ENCODE assay signal across 1 cellular context in the genomic region with DNA sequence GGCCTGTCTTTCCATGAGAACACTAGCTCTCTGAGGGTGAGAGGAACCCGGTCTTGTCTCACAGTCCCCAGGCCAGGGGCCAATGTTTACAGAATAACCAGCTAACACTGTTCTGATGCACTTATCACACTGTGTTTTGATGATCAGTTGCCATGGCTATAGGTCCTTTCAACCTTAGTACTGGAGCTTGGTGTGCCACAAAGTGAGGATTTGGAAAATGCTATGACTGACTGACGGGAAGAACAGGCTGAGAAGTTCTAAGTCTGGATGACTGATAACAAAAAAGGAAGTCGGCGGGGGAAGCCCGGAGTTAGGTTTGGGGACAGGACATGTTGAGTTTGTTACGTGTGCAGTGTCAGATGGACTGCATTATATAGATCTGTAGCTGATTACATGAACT.
TF ChIP-seq lines count a peak whose summit lies in the region.

No MANE protein-coding gene starts in this region.

TF ChIP-seq in GM12878, 131 proteins besides CTCF, POLR2A, EP300 and RAD21 (continued from another document and continues in another):
- no peak for TF ChIP-seq NR2C1 (IDR thresholded peaks at IDR 0.05)
- TF ChIP-seq HDAC2 (IDR thresholded peaks at IDR 0.05): no peak
- TF ChIP-seq, protein P1, sequence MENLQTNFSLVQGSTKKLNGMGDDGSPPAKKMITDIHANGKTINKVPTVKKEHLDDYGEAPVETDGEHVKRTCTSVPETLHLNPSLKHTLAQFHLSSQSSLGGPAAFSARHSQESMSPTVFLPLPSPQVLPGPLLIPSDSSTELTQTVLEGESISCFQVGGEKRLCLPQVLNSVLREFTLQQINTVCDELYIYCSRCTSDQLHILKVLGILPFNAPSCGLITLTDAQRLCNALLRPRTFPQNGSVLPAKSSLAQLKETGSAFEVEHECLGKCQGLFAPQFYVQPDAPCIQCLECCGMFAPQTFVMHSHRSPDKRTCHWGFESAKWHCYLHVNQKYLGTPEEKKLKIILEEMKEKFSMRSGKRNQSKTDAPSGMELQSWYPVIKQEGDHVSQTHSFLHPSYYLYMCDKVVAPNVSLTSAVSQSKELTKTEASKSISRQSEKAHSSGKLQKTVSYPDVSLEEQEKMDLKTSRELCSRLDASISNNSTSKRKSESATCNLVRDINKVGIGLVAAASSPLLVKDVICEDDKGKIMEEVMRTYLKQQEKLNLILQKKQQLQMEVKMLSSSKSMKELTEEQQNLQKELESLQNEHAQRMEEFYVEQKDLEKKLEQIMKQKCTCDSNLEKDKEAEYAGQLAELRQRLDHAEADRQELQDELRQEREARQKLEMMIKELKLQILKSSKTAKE (IDR thresholded peaks at IDR 0.05; ENCODE audit: low read depth, poor library complexity, severe bottlenecking): no peak
- TF ChIP-seq, protein P2, sequence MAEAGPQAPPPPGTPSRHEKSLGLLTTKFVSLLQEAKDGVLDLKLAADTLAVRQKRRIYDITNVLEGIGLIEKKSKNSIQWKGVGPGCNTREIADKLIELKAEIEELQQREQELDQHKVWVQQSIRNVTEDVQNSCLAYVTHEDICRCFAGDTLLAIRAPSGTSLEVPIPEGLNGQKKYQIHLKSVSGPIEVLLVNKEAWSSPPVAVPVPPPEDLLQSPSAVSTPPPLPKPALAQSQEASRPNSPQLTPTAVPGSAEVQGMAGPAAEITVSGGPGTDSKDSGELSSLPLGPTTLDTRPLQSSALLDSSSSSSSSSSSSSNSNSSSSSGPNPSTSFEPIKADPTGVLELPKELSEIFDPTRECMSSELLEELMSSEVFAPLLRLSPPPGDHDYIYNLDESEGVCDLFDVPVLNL (IDR thresholded peaks at IDR 0.05; ENCODE audit: low read depth, low read length): no peak
- no peak for TF ChIP-seq NRF1 (conservative IDR thresholded peaks at IDR 0.05; ENCODE audit: low read depth, low read length)
- no peak for TF ChIP-seq KLF5 (IDR thresholded peaks at IDR 0.05; ENCODE audit: partially characterized antibody)
- TF ChIP-seq RUNX3 (IDR thresholded peaks at IDR 0.05; ENCODE audit: low read length): peak; percentile 48
- TF ChIP-seq, protein P3, sequence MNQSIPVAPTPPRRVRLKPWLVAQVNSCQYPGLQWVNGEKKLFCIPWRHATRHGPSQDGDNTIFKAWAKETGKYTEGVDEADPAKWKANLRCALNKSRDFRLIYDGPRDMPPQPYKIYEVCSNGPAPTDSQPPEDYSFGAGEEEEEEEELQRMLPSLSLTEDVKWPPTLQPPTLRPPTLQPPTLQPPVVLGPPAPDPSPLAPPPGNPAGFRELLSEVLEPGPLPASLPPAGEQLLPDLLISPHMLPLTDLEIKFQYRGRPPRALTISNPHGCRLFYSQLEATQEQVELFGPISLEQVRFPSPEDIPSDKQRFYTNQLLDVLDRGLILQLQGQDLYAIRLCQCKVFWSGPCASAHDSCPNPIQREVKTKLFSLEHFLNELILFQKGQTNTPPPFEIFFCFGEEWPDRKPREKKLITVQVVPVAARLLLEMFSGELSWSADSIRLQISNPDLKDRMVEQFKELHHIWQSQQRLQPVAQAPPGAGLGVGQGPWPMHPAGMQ (IDR thresholded peaks at IDR 0.05; ENCODE audit: borderline replicate concordance): no peak
- no peak for TF ChIP-seq HDAC6 (IDR thresholded peaks at IDR 0.05; ENCODE audit: unreplicated experiment)
- no peak for TF ChIP-seq NFXL1 (IDR thresholded peaks at IDR 0.05; ENCODE audit: borderline replicate concordance)
- TF ChIP-seq, protein P4, sequence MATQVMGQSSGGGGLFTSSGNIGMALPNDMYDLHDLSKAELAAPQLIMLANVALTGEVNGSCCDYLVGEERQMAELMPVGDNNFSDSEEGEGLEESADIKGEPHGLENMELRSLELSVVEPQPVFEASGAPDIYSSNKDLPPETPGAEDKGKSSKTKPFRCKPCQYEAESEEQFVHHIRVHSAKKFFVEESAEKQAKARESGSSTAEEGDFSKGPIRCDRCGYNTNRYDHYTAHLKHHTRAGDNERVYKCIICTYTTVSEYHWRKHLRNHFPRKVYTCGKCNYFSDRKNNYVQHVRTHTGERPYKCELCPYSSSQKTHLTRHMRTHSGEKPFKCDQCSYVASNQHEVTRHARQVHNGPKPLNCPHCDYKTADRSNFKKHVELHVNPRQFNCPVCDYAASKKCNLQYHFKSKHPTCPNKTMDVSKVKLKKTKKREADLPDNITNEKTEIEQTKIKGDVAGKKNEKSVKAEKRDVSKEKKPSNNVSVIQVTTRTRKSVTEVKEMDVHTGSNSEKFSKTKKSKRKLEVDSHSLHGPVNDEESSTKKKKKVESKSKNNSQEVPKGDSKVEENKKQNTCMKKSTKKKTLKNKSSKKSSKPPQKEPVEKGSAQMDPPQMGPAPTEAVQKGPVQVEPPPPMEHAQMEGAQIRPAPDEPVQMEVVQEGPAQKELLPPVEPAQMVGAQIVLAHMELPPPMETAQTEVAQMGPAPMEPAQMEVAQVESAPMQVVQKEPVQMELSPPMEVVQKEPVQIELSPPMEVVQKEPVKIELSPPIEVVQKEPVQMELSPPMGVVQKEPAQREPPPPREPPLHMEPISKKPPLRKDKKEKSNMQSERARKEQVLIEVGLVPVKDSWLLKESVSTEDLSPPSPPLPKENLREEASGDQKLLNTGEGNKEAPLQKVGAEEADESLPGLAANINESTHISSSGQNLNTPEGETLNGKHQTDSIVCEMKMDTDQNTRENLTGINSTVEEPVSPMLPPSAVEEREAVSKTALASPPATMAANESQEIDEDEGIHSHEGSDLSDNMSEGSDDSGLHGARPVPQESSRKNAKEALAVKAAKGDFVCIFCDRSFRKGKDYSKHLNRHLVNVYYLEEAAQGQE (IDR thresholded peaks at IDR 0.05; ENCODE audit: low read depth, low read length): no peak
- peak; percentile 48; the same call in 1 of the 2 replicates for TF ChIP-seq CREM (IDR thresholded peaks at IDR 0.05; ENCODE audit: low read depth)
- TF ChIP-seq SMAD1 (IDR thresholded peaks at IDR 0.05; ENCODE audit: low read depth, partially characterized antibody): no peak
- no peak for TF ChIP-seq SMARCA5 (IDR thresholded peaks at IDR 0.05)
- TF ChIP-seq ESRRA (IDR thresholded peaks at IDR 0.05; ENCODE audit: low read length): no peak
- TF ChIP-seq BCL11A (IDR thresholded peaks at IDR 0.05; ENCODE audit: low read depth, low read length): peak; percentile 57; the same call in 1 of the 2 replicates
- no peak for TF ChIP-seq BRCA1 (IDR thresholded peaks at IDR 0.05; ENCODE audit: low read depth, low read length)
- TF ChIP-seq NR2F1 (conservative IDR thresholded peaks at IDR 0.05): no peak
- TF ChIP-seq, protein P5, sequence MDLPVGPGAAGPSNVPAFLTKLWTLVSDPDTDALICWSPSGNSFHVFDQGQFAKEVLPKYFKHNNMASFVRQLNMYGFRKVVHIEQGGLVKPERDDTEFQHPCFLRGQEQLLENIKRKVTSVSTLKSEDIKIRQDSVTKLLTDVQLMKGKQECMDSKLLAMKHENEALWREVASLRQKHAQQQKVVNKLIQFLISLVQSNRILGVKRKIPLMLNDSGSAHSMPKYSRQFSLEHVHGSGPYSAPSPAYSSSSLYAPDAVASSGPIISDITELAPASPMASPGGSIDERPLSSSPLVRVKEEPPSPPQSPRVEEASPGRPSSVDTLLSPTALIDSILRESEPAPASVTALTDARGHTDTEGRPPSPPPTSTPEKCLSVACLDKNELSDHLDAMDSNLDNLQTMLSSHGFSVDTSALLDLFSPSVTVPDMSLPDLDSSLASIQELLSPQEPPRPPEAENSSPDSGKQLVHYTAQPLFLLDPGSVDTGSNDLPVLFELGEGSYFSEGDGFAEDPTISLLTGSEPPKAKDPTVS (IDR thresholded peaks at IDR 0.05; ENCODE audit: low read depth, low read length): no peak
- peak; percentile 92 for TF ChIP-seq IKZF1 (conservative IDR thresholded peaks at IDR 0.05)
- TF ChIP-seq STAT1 (conservative IDR thresholded peaks at IDR 0.05): no peak
- no peak for TF ChIP-seq SMC3 (IDR thresholded peaks at IDR 0.05; ENCODE audit: borderline replicate concordance, low read length)
- no peak for TF ChIP-seq CBFB (IDR thresholded peaks at IDR 0.05; ENCODE audit: low read depth)
- peak; percentile 11 to 25; a peak in 1 of 4 replicates for TF ChIP-seq BHLHE40 (IDR thresholded peaks at IDR 0.05; ENCODE audit: borderline replicate concordance in 1 of 2, low read depth in 2 of 2, low read length in 1 of 2)
- TF ChIP-seq TBL1XR1 (IDR thresholded peaks at IDR 0.05; ENCODE audit: low read depth, low read length): no peak
- TF ChIP-seq, protein P6, sequence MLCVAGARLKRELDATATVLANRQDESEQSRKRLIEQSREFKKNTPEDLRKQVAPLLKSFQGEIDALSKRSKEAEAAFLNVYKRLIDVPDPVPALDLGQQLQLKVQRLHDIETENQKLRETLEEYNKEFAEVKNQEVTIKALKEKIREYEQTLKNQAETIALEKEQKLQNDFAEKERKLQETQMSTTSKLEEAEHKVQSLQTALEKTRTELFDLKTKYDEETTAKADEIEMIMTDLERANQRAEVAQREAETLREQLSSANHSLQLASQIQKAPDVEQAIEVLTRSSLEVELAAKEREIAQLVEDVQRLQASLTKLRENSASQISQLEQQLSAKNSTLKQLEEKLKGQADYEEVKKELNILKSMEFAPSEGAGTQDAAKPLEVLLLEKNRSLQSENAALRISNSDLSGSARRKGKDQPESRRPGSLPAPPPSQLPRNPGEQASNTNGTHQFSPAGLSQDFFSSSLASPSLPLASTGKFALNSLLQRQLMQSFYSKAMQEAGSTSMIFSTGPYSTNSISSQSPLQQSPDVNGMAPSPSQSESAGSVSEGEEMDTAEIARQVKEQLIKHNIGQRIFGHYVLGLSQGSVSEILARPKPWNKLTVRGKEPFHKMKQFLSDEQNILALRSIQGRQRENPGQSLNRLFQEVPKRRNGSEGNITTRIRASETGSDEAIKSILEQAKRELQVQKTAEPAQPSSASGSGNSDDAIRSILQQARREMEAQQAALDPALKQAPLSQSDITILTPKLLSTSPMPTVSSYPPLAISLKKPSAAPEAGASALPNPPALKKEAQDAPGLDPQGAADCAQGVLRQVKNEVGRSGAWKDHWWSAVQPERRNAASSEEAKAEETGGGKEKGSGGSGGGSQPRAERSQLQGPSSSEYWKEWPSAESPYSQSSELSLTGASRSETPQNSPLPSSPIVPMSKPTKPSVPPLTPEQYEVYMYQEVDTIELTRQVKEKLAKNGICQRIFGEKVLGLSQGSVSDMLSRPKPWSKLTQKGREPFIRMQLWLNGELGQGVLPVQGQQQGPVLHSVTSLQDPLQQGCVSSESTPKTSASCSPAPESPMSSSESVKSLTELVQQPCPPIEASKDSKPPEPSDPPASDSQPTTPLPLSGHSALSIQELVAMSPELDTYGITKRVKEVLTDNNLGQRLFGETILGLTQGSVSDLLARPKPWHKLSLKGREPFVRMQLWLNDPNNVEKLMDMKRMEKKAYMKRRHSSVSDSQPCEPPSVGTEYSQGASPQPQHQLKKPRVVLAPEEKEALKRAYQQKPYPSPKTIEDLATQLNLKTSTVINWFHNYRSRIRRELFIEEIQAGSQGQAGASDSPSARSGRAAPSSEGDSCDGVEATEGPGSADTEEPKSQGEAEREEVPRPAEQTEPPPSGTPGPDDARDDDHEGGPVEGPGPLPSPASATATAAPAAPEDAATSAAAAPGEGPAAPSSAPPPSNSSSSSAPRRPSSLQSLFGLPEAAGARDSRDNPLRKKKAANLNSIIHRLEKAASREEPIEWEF (IDR thresholded peaks at IDR 0.05; ENCODE audit: insufficient replicate concordance, low read depth, low read length): peak; percentile 22
- TF ChIP-seq, protein P7, sequence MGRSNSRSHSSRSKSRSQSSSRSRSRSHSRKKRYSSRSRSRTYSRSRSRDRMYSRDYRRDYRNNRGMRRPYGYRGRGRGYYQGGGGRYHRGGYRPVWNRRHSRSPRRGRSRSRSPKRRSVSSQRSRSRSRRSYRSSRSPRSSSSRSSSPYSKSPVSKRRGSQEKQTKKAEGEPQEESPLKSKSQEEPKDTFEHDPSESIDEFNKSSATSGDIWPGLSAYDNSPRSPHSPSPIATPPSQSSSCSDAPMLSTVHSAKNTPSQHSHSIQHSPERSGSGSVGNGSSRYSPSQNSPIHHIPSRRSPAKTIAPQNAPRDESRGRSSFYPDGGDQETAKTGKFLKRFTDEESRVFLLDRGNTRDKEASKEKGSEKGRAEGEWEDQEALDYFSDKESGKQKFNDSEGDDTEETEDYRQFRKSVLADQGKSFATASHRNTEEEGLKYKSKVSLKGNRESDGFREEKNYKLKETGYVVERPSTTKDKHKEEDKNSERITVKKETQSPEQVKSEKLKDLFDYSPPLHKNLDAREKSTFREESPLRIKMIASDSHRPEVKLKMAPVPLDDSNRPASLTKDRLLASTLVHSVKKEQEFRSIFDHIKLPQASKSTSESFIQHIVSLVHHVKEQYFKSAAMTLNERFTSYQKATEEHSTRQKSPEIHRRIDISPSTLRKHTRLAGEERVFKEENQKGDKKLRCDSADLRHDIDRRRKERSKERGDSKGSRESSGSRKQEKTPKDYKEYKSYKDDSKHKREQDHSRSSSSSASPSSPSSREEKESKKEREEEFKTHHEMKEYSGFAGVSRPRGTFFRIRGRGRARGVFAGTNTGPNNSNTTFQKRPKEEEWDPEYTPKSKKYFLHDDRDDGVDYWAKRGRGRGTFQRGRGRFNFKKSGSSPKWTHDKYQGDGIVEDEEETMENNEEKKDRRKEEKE (IDR thresholded peaks at IDR 0.05): no peak
- no peak for TF ChIP-seq MTA3 (IDR thresholded peaks at IDR 0.05; ENCODE audit: borderline replicate concordance, low read length)
- peak; percentile 41; the same call in 1 of the 2 replicates for TF ChIP-seq FOXM1 (IDR thresholded peaks at IDR 0.05; ENCODE audit: low read depth, low read length)
- TF ChIP-seq CEBPB (IDR thresholded peaks at IDR 0.05; ENCODE audit: borderline replicate concordance in 1 of 2, low read depth in 2 of 2, low read length in 2 of 2): no peak
- TF ChIP-seq, protein P8, sequence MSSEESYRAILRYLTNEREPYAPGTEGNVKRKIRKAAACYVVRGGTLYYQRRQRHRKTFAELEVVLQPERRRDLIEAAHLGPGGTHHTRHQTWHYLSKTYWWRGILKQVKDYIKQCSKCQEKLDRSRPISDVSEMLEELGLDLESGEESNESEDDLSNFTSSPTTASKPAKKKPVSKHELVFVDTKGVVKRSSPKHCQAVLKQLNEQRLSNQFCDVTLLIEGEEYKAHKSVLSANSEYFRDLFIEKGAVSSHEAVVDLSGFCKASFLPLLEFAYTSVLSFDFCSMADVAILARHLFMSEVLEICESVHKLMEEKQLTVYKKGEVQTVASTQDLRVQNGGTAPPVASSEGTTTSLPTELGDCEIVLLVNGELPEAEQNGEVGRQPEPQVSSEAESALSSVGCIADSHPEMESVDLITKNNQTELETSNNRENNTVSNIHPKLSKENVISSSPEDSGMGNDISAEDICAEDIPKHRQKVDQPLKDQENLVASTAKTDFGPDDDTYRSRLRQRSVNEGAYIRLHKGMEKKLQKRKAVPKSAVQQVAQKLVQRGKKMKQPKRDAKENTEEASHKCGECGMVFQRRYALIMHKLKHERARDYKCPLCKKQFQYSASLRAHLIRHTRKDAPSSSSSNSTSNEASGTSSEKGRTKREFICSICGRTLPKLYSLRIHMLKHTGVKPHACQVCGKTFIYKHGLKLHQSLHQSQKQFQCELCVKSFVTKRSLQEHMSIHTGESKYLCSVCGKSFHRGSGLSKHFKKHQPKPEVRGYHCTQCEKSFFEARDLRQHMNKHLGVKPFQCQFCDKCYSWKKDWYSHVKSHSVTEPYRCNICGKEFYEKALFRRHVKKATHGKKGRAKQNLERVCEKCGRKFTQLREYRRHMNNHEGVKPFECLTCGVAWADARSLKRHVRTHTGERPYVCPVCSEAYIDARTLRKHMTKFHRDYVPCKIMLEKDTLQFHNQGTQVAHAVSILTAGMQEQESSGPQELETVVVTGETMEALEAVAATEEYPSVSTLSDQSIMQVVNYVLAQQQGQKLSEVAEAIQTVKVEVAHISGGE (CRISPR knock-in tag; IDR thresholded peaks at IDR 0.05): no peak
- TF ChIP-seq, protein P9, sequence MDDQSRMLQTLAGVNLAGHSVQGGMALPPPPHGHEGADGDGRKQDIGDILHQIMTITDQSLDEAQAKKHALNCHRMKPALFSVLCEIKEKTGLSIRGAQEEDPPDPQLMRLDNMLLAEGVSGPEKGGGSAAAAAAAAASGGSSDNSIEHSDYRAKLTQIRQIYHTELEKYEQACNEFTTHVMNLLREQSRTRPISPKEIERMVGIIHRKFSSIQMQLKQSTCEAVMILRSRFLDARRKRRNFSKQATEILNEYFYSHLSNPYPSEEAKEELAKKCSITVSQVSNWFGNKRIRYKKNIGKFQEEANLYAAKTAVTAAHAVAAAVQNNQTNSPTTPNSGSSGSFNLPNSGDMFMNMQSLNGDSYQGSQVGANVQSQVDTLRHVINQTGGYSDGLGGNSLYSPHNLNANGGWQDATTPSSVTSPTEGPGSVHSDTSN (IDR thresholded peaks at IDR 0.05; ENCODE audit: insufficient replicate concordance, low read depth, low read length): peak; percentile 51
